Comparison of ENCODE assay signal across 27 cellular contexts in genomic region chr16:4989391-4990006, GRCh38. TPM values are rescaled to one million over a fixed set of nuclear protein-coding genes. Genes with fewer than 3 reads are reported as not detected.
"Had no signal": no experiment of that assay in that cellular context is flagged by ENCODE, and none has a peak within 500 bp of the region (broad histone marks: within the 10 kb centered on the region; RNA-seq: fewer than 3 reads in every experiment).

No MANE protein-coding gene starts in this region.

- H3K36me3 Mint-ChIP-seq: memory B cell had no signal

- H3K9me3 ChIP-seq: colonic mucosa, mucosa of descending colon, pancreas, psoas muscle, right atrium auricular region had no signal

- H3K27ac ChIP-seq: colonic mucosa, gastroesophageal sphincter, heart left ventricle, pancreas, psoas muscle, right atrium auricular region, tibial artery, VCaP had no signal

- H3K4me3 Mint-ChIP-seq: activated CD4-positive, alpha-beta memory T cell treated with anti-CD3 and anti-CD28 coated beads, Interleukin-2, amount 10 ng/mL, durations not matched to agents 7 days and 5 days; activated CD4-positive, alpha-beta T cell treated with anti-CD3 and anti-CD28 coated beads, Interleukin-2, amount 10 ng/mL, durations not matched to agents 24 days and 14 days; activated T-cell treated with anti-CD3 and anti-CD28 coated beads, Interleukin-2, amount 50 U/mL, for 72 hours; endodermal cell; memory B cell; nephron progenitor cell; stimulated activated naive CD8-positive, alpha-beta T cell treated with anti-CD3 and anti-CD28 coated beads, Interleukin-15, Interleukin-2, amounts not matched to agents 100 ng/mL and 50 ng/mL, for 24 hours had no signal

- H3K36me3 ChIP-seq: colonic mucosa, heart left ventricle, pancreas, right atrium auricular region, tibial artery had no signal

- H3K27ac Mint-ChIP-seq: activated CD4-positive, alpha-beta memory T cell treated with anti-CD3 and anti-CD28 coated beads, Interleukin-2, amount 10 ng/mL, durations not matched to agents 7 days and 5 days; activated CD4-positive, alpha-beta T cell treated with anti-CD3 and anti-CD28 coated beads, Interleukin-2, amount 10 ng/mL, durations not matched to agents 24 days and 14 days; activated T-cell treated with anti-CD3 and anti-CD28 coated beads, Interleukin-2, amount 50 U/mL, for 72 hours; endodermal cell; memory B cell; nephron progenitor cell; stimulated activated naive CD8-positive, alpha-beta T cell treated with anti-CD3 and anti-CD28 coated beads, Interleukin-15, Interleukin-2, amounts not matched to agents 100 ng/mL and 50 ng/mL, for 24 hours had no signal

- ATAC-seq: activated CD4-positive, CD25-positive, alpha-beta regulatory T cell treated with anti-CD3 and anti-CD28 coated beads, Interleukin-2, amount 50 U/mL, for 24 hours; activated T-cell treated with anti-CD3 and anti-CD28 coated beads, Interleukin-2, amount 50 U/mL, for 72 hours; gastroesophageal sphincter; heart left ventricle; left cardiac atrium; mucosa of descending colon; pancreas; psoas muscle had no signal

- FAIRE-seq: astrocyte, islet of Langerhans had no signal

- DNase-seq: activated CD4-positive, alpha-beta memory T cell treated with anti-CD3 and anti-CD28 coated beads, Interleukin-2, amount 10 ng/mL, durations not matched to agents 7 days and 5 days; activated CD4-positive, alpha-beta T cell treated with anti-CD3 and anti-CD28 coated beads, Interleukin-2, amount 10 ng/mL, durations not matched to agents 24 days and 14 days; activated effector memory CD4-positive, alpha-beta T cell treated with Interleukin-2 at 50 U/mL for 16 hours; activated naive CD4-positive, alpha-beta T cell treated with anti-CD3 and anti-CD28 coated beads, Interleukin-2, amount 50 U/mL, for 16 hours; activated T-cell treated with anti-CD3 and anti-CD28 coated beads, Interleukin-2, amount 50 U/mL, for 72 hours; central memory CD4-positive, alpha-beta T cell; colonic mucosa; endodermal cell; heart left ventricle; left cardiac atrium; nephron progenitor cell; pancreas; psoas muscle; stimulated activated CD4-positive, alpha-beta T cell treated with anti-CD3 and anti-CD28 coated beads, Interleukin-12 subunit alpha, Interleukin-12 subunit beta, amount 100 ng/mL, for 4 hours; stimulated activated CD4-positive, alpha-beta T cell treated with anti-CD3 and anti-CD28 coated beads, Interleukin-4, amount 100 ng/mL, for 4 hours; substantia nigra; tibial artery had no signal

- H3K27me3 ChIP-seq: right atrium auricular region had no signal

- H3K4me1 Mint-ChIP-seq: activated CD4-positive, alpha-beta memory T cell treated with anti-CD3 and anti-CD28 coated beads, Interleukin-2, amount 10 ng/mL, durations not matched to agents 7 days and 5 days; activated CD4-positive, alpha-beta T cell treated with anti-CD3 and anti-CD28 coated beads, Interleukin-2, amount 10 ng/mL, durations not matched to agents 24 days and 14 days; endodermal cell; memory B cell; nephron progenitor cell had no signal

- H3K9me3 Mint-ChIP-seq: activated CD4-positive, alpha-beta memory T cell treated with anti-CD3 and anti-CD28 coated beads, Interleukin-2, amount 10 ng/mL, durations not matched to agents 7 days and 5 days; activated CD4-positive, alpha-beta T cell treated with anti-CD3 and anti-CD28 coated beads, Interleukin-2, amount 10 ng/mL, durations not matched to agents 24 days and 14 days; activated T-cell treated with anti-CD3 and anti-CD28 coated beads, Interleukin-2, amount 50 U/mL, for 72 hours; memory B cell had no signal

- H3K4me1 ChIP-seq: colonic mucosa, pancreas, psoas muscle had no signal

- H3K4me3 ChIP-seq: colonic mucosa, gastroesophageal sphincter, heart left ventricle, mucosa of descending colon, pancreas, psoas muscle, right atrium auricular region, tibial artery had no signal

RNA-seq across cellular contexts. Expression of gene SEC14L5, which starts 31.4 kb away (rescaled TPM):
- total RNA-seq: activated CD4-positive, alpha-beta T cell treated with anti-CD3 and anti-CD28 coated beads, Interleukin-2, amount 10 ng/mL, durations not matched to agents 24 days and 14 days; T-helper 2 cell treated with Interferon-gamma antibody and Interleukin-4, amounts not matched to agents 100 ng/mL and 5 ng/mL, for 36 hours had no signal

RNA-seq across cellular contexts. Expression of gene PPL, which starts 52.6 kb away (rescaled TPM):
- total RNA-seq: activated CD4-positive, alpha-beta T cell treated with anti-CD3 and anti-CD28 coated beads, Interleukin-2, amount 10 ng/mL, durations not matched to agents 24 days and 14 days; T-helper 2 cell treated with Interferon-gamma antibody and Interleukin-4, amounts not matched to agents 100 ng/mL and 5 ng/mL, for 36 hours had no signal
